ENCODE assay signal across 35 cellular contexts in the genomic region with DNA sequence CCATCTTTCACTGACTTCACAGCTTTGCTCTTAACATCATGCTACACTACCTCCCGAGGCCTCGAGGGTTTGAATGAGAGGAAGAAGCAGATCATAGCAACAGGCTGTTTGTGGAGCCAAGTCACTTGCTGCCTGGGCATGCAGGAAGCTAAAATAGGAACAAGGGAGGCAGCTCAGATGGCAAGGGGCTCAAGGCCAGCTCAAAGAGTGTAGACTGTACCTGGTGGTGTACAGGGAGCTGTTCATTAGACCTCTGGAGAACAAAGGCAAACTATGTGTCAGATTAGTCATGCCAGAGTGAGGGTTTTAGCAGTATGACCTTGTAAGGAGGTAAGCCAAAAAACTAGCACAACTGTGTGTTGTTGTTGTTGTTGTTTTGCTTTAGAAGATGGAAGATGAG.
"Had no signal": no experiment of that assay in that cellular context is flagged by ENCODE, and none has a peak within 500 bp of the region (broad histone marks: within the 10 kb centered on the region; RNA-seq: fewer than 3 reads in every experiment).

No MANE protein-coding gene starts in this region.

- H3K4me3 ChIP-seq: breast epithelium, esophagus squamous epithelium, hepatocyte, lower lobe of right lung, thyroid gland, upper lobe of left lung, vagina had no signal

- DNase-seq: activated CD4-positive, alpha-beta memory T cell treated with anti-CD3 and anti-CD28 coated beads for 36 hours; activated CD4-positive, alpha-beta T cell treated with anti-CD3 and anti-CD28 coated beads, Interleukin-2, amount 10 ng/mL, durations not matched to agents 24 days and 14 days; activated CD4-positive, CD25-positive, alpha-beta regulatory T cell treated with anti-CD3 and anti-CD28 coated beads, Interleukin-2, amount 50 U/mL, for 72 hours; activated CD8-positive, alpha-beta memory T cell treated with anti-CD3 and anti-CD28 coated beads, Interleukin-2, amount 50 U/mL, for 48 hours; activated gamma-delta T cell; activated naive CD4-positive, alpha-beta T cell treated with anti-CD3 and anti-CD28 coated beads, Interleukin-2, amount 10 ng/mL, durations not matched to agents 7 days and 5 days; activated naive CD8-positive, alpha-beta T cell treated with anti-CD3 and anti-CD28 coated beads, Interleukin-2, amount 10 ng/mL, durations not matched to agents 7 days and 5 days; activated T-cell treated with anti-CD3 and anti-CD28 coated beads, Interleukin-2, amount 50 U/mL, for 24 hours; amniotic stem cell; dermis blood vessel endothelial cell; effector CD4-positive, alpha-beta T cell; esophagus squamous epithelium; glutamatergic neuron; kidney; left colon; lower lobe of right lung; mesendoderm; posterior cingulate gyrus; small intestine; stimulated activated CD4-positive, alpha-beta T cell treated with anti-CD3 and anti-CD28 coated beads, Interleukin-4, amount 100 ng/mL, for 24 hours; stimulated activated naive CD8-positive, alpha-beta T cell treated with anti-CD3 and anti-CD28 coated beads, Interleukin-15, amount 100 ng/mL, for 72 hours; SW 1271; T-helper 9 cell; thyroid gland; upper lobe of left lung had no signal

- H3K36me3 ChIP-seq: breast epithelium, esophagus squamous epithelium, lower lobe of right lung, thyroid gland, upper lobe of left lung, vagina had no signal

- H3K9me3 Mint-ChIP-seq: natural killer cell treated with Interleukin-12 subunit alpha and Interleukin-12 subunit beta and Interleukin-15 and Interleukin-18, amount 100 ng/mL, for 72 hours had no signal

- H3K4me1 Mint-ChIP-seq: activated CD4-positive, alpha-beta T cell treated with anti-CD3 and anti-CD28 coated beads, Interleukin-2, amount 10 ng/mL, durations not matched to agents 24 days and 14 days; activated naive CD4-positive, alpha-beta T cell treated with anti-CD3 and anti-CD28 coated beads, Interleukin-2, amount 10 ng/mL, durations not matched to agents 7 days and 5 days; activated naive CD8-positive, alpha-beta T cell treated with anti-CD3 and anti-CD28 coated beads, Interleukin-2, amount 10 ng/mL, durations not matched to agents 7 days and 5 days; stimulated activated effector memory CD8-positive, alpha-beta T cell treated with anti-CD3 and anti-CD28 coated beads, Interleukin-12 subunit alpha, Interleukin-12 subunit beta, amount 100 ng/mL, for 72 hours; stimulated activated naive CD8-positive, alpha-beta T cell treated with anti-CD3 and anti-CD28 coated beads, Interleukin-15, amount 100 ng/mL, for 72 hours had no signal

- H3K4me1 ChIP-seq: breast epithelium, lower lobe of right lung, thyroid gland had no signal

- H3K36me3 Mint-ChIP-seq: activated naive CD4-positive, alpha-beta T cell treated with anti-CD3 and anti-CD28 coated beads, Interleukin-2, amount 10 ng/mL, durations not matched to agents 7 days and 5 days; activated naive CD8-positive, alpha-beta T cell treated with anti-CD3 and anti-CD28 coated beads, Interleukin-2, amount 10 ng/mL, durations not matched to agents 7 days and 5 days; stimulated activated effector memory CD8-positive, alpha-beta T cell treated with anti-CD3 and anti-CD28 coated beads, Interleukin-12 subunit alpha, Interleukin-12 subunit beta, amount 100 ng/mL, for 72 hours had no signal

- ATAC-seq: left colon; lower lobe of right lung; natural killer cell treated with Interleukin-12 subunit alpha and Interleukin-12 subunit beta and Interleukin-15 and Interleukin-18, amount 100 ng/mL, for 72 hours; sciatic nerve; stimulated activated effector memory CD8-positive, alpha-beta T cell treated with anti-CD3 and anti-CD28 coated beads, Interleukin-12 subunit alpha, Interleukin-12 subunit beta, amount 100 ng/mL, for 72 hours; stimulated activated naive CD8-positive, alpha-beta T cell treated with anti-CD3 and anti-CD28 coated beads, Interleukin-15, amount 100 ng/mL, for 72 hours had no signal

- H3K9me3 ChIP-seq: lower lobe of right lung, thyroid gland, vagina had no signal

- H3K27me3 Mint-ChIP-seq: activated CD4-positive, alpha-beta memory T cell treated with anti-CD3 and anti-CD28 coated beads for 36 hours; activated CD4-positive, alpha-beta T cell treated with anti-CD3 and anti-CD28 coated beads, Interleukin-2, amount 10 ng/mL, durations not matched to agents 24 days and 14 days; activated naive CD4-positive, alpha-beta T cell treated with anti-CD3 and anti-CD28 coated beads, Interleukin-2, amount 10 ng/mL, durations not matched to agents 7 days and 5 days; activated naive CD8-positive, alpha-beta T cell treated with anti-CD3 and anti-CD28 coated beads, Interleukin-2, amount 10 ng/mL, durations not matched to agents 7 days and 5 days; activated T-cell treated with anti-CD3 and anti-CD28 coated beads, Interleukin-2, amount 50 U/mL, for 24 hours; stimulated activated naive CD8-positive, alpha-beta T cell treated with anti-CD3 and anti-CD28 coated beads, Interleukin-15, amount 100 ng/mL, for 72 hours had no signal

- H3K4me3 Mint-ChIP-seq: activated CD4-positive, alpha-beta memory T cell treated with anti-CD3 and anti-CD28 coated beads for 36 hours; activated CD4-positive, alpha-beta T cell treated with anti-CD3 and anti-CD28 coated beads, Interleukin-2, amount 10 ng/mL, durations not matched to agents 24 days and 14 days; activated naive CD4-positive, alpha-beta T cell treated with anti-CD3 and anti-CD28 coated beads, Interleukin-2, amount 10 ng/mL, durations not matched to agents 7 days and 5 days; activated naive CD8-positive, alpha-beta T cell treated with anti-CD3 and anti-CD28 coated beads, Interleukin-2, amount 10 ng/mL, durations not matched to agents 7 days and 5 days; activated T-cell treated with anti-CD3 and anti-CD28 coated beads, Interleukin-2, amount 50 U/mL, for 24 hours; natural killer cell treated with Interleukin-12 subunit alpha and Interleukin-12 subunit beta and Interleukin-15 and Interleukin-18, amount 100 ng/mL, for 72 hours; stimulated activated effector memory CD8-positive, alpha-beta T cell treated with anti-CD3 and anti-CD28 coated beads, Interleukin-12 subunit alpha, Interleukin-12 subunit beta, amount 100 ng/mL, for 72 hours; stimulated activated naive CD8-positive, alpha-beta T cell treated with anti-CD3 and anti-CD28 coated beads, Interleukin-15, amount 100 ng/mL, for 72 hours; T-helper 1 cell treated with Interleukin-12 subunit alpha and Interleukin-12 subunit beta and Interleukin-4 antibody, amounts not matched to agents 30 μg/mL and 1 μg/mL, for 36 hours had no signal

- H3K27ac ChIP-seq: breast epithelium, esophagus squamous epithelium, hepatocyte, lower lobe of right lung, thyroid gland, upper lobe of left lung, vagina had no signal

- H3K27ac Mint-ChIP-seq: activated CD4-positive, alpha-beta memory T cell treated with anti-CD3 and anti-CD28 coated beads for 36 hours; activated CD4-positive, alpha-beta T cell treated with anti-CD3 and anti-CD28 coated beads, Interleukin-2, amount 10 ng/mL, durations not matched to agents 24 days and 14 days; activated naive CD4-positive, alpha-beta T cell treated with anti-CD3 and anti-CD28 coated beads, Interleukin-2, amount 10 ng/mL, durations not matched to agents 7 days and 5 days; activated naive CD8-positive, alpha-beta T cell treated with anti-CD3 and anti-CD28 coated beads, Interleukin-2, amount 10 ng/mL, durations not matched to agents 7 days and 5 days; activated T-cell treated with anti-CD3 and anti-CD28 coated beads, Interleukin-2, amount 50 U/mL, for 24 hours; natural killer cell treated with Interleukin-12 subunit alpha and Interleukin-12 subunit beta and Interleukin-15 and Interleukin-18, amount 100 ng/mL, for 72 hours; stimulated activated effector memory CD8-positive, alpha-beta T cell treated with anti-CD3 and anti-CD28 coated beads, Interleukin-12 subunit alpha, Interleukin-12 subunit beta, amount 100 ng/mL, for 72 hours; stimulated activated naive CD8-positive, alpha-beta T cell treated with anti-CD3 and anti-CD28 coated beads, Interleukin-15, amount 100 ng/mL, for 72 hours; T-helper 1 cell treated with Interleukin-12 subunit alpha and Interleukin-12 subunit beta and Interleukin-4 antibody, amounts not matched to agents 30 μg/mL and 1 μg/mL, for 36 hours had no signal

- H3K27me3 ChIP-seq: breast epithelium, esophagus squamous epithelium, hepatocyte, thyroid gland, upper lobe of left lung, vagina had no signal

- FAIRE-seq: colon, frontal cortex, kidney, small intestine, TTC549 had no signal
